ENCODE assay signal across 29 cellular contexts in genomic region chr14:31013841-31014240, GRCh38.
"Had no signal": no experiment of that assay in that cellular context is flagged by ENCODE, and none has a peak within 500 bp of the region (broad histone marks: within the 10 kb centered on the region; RNA-seq: fewer than 3 reads in every experiment).

No MANE protein-coding gene starts in this region.

- DNase-seq: colonic mucosa; cortex of kidney; dermis blood vessel endothelial cell; dorsolateral prefrontal cortex; effector CD4-positive, alpha-beta T cell; effector CD8-positive, alpha-beta T cell; effector memory CD4-positive, alpha-beta T cell; effector memory CD8-positive, alpha-beta T cell; endodermal cell; erythroblast; esophagus squamous epithelium; foreskin fibroblast; foreskin keratinocyte; foreskin melanocyte; gastrocnemius medialis; glutamatergic neuron; head of caudate nucleus; heart left ventricle; heart right ventricle had no signal

- H3K27ac ChIP-seq: colonic mucosa, coronary artery, dorsolateral prefrontal cortex, epithelial cell of prostate, esophagus muscularis mucosa, esophagus squamous epithelium, foreskin keratinocyte, heart right ventricle had no signal

- H3K9me3 ChIP-seq: colonic mucosa, esophagus muscularis mucosa, esophagus squamous epithelium, gastrocnemius medialis, gastroesophageal sphincter, heart left ventricle, heart right ventricle had no signal

- H3K27ac Mint-ChIP-seq: dendritic cell treated with granulocyte-macrophage colony-stimulating factor and Interleukin-4, amounts not matched to agents 40 ng/mL and 50 ng/mL, for 4 days; endodermal cell had no signal

- FAIRE-seq: colon, endometrium, endothelial cell of umbilical vein, frontal cortex had no signal

- H3K4me1 ChIP-seq: colonic mucosa had no signal

- H3K9me3 Mint-ChIP-seq: dendritic cell treated with granulocyte-macrophage colony-stimulating factor and Interleukin-4, amounts not matched to agents 40 ng/mL and 50 ng/mL, for 4 days; effector memory CD8-positive, alpha-beta T cell had no signal

- H3K27me3 Mint-ChIP-seq: dendritic cell treated with granulocyte-macrophage colony-stimulating factor and Interleukin-4, amounts not matched to agents 40 ng/mL and 50 ng/mL, for 4 days; effector memory CD8-positive, alpha-beta T cell had no signal

- H3K4me3 ChIP-seq: colonic mucosa, coronary artery, dorsolateral prefrontal cortex, esophagus muscularis mucosa, esophagus squamous epithelium, gastrocnemius medialis, gastroesophageal sphincter, heart left ventricle, heart right ventricle had no signal

- H3K36me3 ChIP-seq: colonic mucosa had no signal

- H3K27me3 ChIP-seq: colonic mucosa, dorsolateral prefrontal cortex, esophagus muscularis mucosa, esophagus squamous epithelium, foreskin keratinocyte, gastrocnemius medialis, gastroesophageal sphincter, heart left ventricle, heart right ventricle had no signal

- ATAC-seq: effector memory CD8-positive, alpha-beta T cell; esophagus mucosa; foreskin keratinocyte; gastrocnemius medialis; gastroesophageal sphincter; heart left ventricle; heart right ventricle had no signal

- H3K4me3 Mint-ChIP-seq: dendritic cell treated with granulocyte-macrophage colony-stimulating factor and Interleukin-4, amounts not matched to agents 40 ng/mL and 50 ng/mL, for 4 days; effector memory CD8-positive, alpha-beta T cell; endodermal cell had no signal
